Comparison of ENCODE assay signal across 8 cellular contexts in the genomic region with DNA sequence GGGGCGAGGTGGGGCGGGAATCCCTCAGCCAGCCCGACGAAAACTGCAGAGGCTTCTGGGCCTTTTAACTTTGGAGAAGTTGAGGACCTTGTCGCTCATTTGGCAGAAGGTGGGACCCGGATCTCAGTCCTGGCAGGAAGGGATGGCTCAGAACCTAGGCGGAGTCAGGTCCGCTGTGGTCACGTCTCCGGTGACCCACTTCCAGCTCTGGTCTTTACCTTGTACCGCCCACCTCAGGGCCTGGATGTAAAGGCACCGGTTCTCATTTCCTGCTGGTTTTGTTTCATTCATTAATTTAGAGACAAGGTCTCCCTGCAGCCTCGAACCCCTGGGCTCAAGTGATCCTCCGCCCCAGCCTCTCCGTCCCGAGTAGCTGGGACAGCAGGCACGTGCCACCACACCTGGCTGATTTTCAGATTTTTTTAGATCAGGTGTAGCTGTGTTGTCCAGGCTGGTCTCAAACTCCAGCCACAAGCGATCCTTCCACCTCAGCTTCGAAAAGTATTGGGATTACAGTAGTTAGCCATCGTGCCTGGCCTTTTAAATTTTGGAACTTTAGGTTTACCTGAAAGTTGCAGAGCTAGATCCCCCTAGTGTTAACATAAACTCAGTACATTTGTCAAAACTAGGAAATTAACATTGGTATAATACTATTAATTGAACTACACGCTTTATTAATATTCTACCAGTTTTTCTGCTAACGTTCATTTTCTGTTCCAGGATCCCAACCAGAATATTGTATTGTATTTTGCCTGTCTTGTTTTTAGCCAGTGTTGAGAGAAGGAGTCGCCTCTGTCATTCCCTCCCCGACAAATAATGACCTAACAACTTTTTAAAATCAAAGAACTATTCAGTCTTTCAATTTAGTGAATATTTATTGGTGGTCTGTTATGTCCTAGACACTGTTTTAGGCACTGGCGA. TPM values are rescaled to one million over a fixed set of nuclear protein-coding genes. Genes with fewer than 3 reads are reported as not detected.
DNase-seq lines count a peak whose midpoint lies in the region; ATAC-seq, FAIRE-seq and TF ChIP-seq lines count a peak whose summit lies in the region.

No MANE protein-coding gene starts in this region.

- H4K20me1 ChIP-seq in DND-41 (ENCODE audit: insufficient read depth, low read length) (no peaks in the 10 kb centered on the region), hepatocyte (ENCODE audit: insufficient read depth, poor library complexity, severe bottlenecking) (no peaks in the 10 kb centered on the region)

- H3K4me1 ChIP-seq in DND-41 (ENCODE audit: insufficient read depth, low read length) (peaks cover 23% of the 10 kb centered on the region), SJCRH30 (peaks cover 6% of the 10 kb centered on the region), hepatocyte (ENCODE audit: insufficient read depth) (no peaks in the 10 kb centered on the region)

- peaks cover 5% of the 10 kb centered on the region; the same call in 1 of the 2 replicates for H3K36me3 ChIP-seq in DND-41 (ENCODE audit: insufficient read depth, low read length)
- H3K36me3 ChIP-seq in SJCRH30: no peaks in the 10 kb centered on the region
- H3K36me3 ChIP-seq in hepatocyte (replicated peaks; ENCODE audit: insufficient read depth, low read depth): no peaks in the 10 kb centered on the region

- DNase-seq in DND-41 (no peak), HTR-8/SVneo (ENCODE audit: insufficient read length, low spot score) (peak; percentile 18), SJCRH30 (peak in 1 of 2 experiments; percentile 13), amniotic epithelial cell (ENCODE audit: low read depth) (peak; percentile 20), hepatocyte (ENCODE audit: low spot score) (peak; percentile 57), skeletal muscle cell (ENCODE audit: low read depth) (no peak), NCI-H1436 (lab: John Stamatoyannopoulos, UW) (no peak)

- TF ChIP-seq CTCF in DND-41 (IDR thresholded peaks at IDR 0.05; ENCODE audit: borderline replicate concordance, extremely low read depth, low read length, poor library complexity, severe bottlenecking): peak; percentile 59
- peak; percentile 57 for TF ChIP-seq CTCF in hepatocyte (IDR thresholded peaks at IDR 0.05; ENCODE audit: poor library complexity)

- H3K9me2 ChIP-seq in hepatocyte (replicated peaks; ENCODE audit: insufficient read depth): no peaks in the 10 kb centered on the region

- H3K4me3 ChIP-seq in DND-41 (ENCODE audit: low read depth in 1 of 2, low read length in 2 of 2) (peak overlapping the region; percentile 56 to 76), SJCRH30 (peak overlapping the region; percentile 87), hepatocyte (peak overlapping the region; percentile 47), skeletal muscle cell (ENCODE audit: low read depth, low read length) (peak overlapping the region; percentile 68)

- H3K9me3 ChIP-seq in DND-41 (ENCODE audit: insufficient read depth, low read length, severe bottlenecking): no peaks in the 10 kb centered on the region
- no peaks in the 10 kb centered on the region for H3K9me3 ChIP-seq in SJCRH30 (replicated peaks)
- H3K9me3 ChIP-seq in hepatocyte (ENCODE audit: low read depth): no peaks in the 10 kb centered on the region

- H3K9ac ChIP-seq in DND-41 (ENCODE audit: low read depth, low read length): peak overlapping the region; percentile 88

- ATAC-seq in DND-41 (ENCODE audit: insufficient read depth, low read depth): peak; percentile 41
- peak; percentile 40 for ATAC-seq in GM21447 (IDR thresholded peaks at IDR 0.05; ENCODE audit: unreplicated experiment)

- H3K4me2 ChIP-seq in DND-41 (ENCODE audit: insufficient read depth, low read length) (peak overlapping the region; percentile 95), hepatocyte (peak overlapping the region; percentile 88)

- no peaks in the 10 kb centered on the region for H3K27me3 ChIP-seq in DND-41 (ENCODE audit: insufficient read depth, low read length, poor library complexity)
- H3K27me3 ChIP-seq in SJCRH30: no peaks in the 10 kb centered on the region
- no peaks in the 10 kb centered on the region for H3K27me3 ChIP-seq in hepatocyte

- WGBS in hepatocyte (ENCODE audit: low lambda C conversion rate, missing lambda C conversion rate): 12% methylated on average over 25 of the region's 25 CpGs

- peaks cover 12% of the 10 kb centered on the region for H3K79me2 ChIP-seq in DND-41 (ENCODE audit: insufficient read depth, low read length)
- H3K79me2 ChIP-seq in hepatocyte: peaks cover 19% of the 10 kb centered on the region

- H2AFZ ChIP-seq in DND-41 (ENCODE audit: low read depth, low read length) (peak overlapping the region; percentile 94), hepatocyte (peak overlapping the region; percentile 87)

- FAIRE-seq in HTR-8/SVneo (lab: Jason Lieb, UNC): no peak

- peak overlapping the region; percentile 90 for H3K27ac ChIP-seq in DND-41 (ENCODE audit: low read length)
- H3K27ac ChIP-seq in SJCRH30: peak overlapping the region; percentile 84
- H3K27ac ChIP-seq in hepatocyte: peak overlapping the region; percentile 93

RNA-seq across cellular contexts. Expression of gene POLI, which starts 0.9 kb away (rescaled TPM):
- total RNA-seq in SJCRH30 (2014; rRNA removed; shearing (Covaris generic)): 16.1 and 16.5 TPM in 2 replicates
- total RNA-seq in hepatocyte: 30.0 and 38.1 TPM in 2 replicates
- 19.9 and 32.0 TPM in 2 replicates for polyA plus RNA-seq in hepatocyte

RNA-seq across cellular contexts. Expression of gene MBD2, which starts 45.7 kb away (rescaled TPM):
- 18.5 and 18.8 TPM in 2 replicates for total RNA-seq in SJCRH30 (2014; rRNA removed; shearing (Covaris generic))
- total RNA-seq in hepatocyte: 14.4 and 16.8 TPM in 2 replicates
- polyA plus RNA-seq in hepatocyte: 56.8 and 72.2 TPM in 2 replicates

Comparison
In these comparisons a context has a peak if more than half of its experiments do, and no peak if none do; other contexts are left out.
1. DNase-seq: peak in HTR-8/SVneo (single experiment), amniotic epithelial cell (single experiment) and hepatocyte (single experiment); none in DND-41 (single experiment), skeletal muscle cell (single experiment) and NCI-H1436 (single experiment).
2. Peak in every context shown above with its lines, with median percentiles within 50 percentile points of each other: H3K27ac ChIP-seq and H3K4me3 ChIP-seq.